4 cellular contexts compared by ENCODE assay signal in the genomic region with DNA sequence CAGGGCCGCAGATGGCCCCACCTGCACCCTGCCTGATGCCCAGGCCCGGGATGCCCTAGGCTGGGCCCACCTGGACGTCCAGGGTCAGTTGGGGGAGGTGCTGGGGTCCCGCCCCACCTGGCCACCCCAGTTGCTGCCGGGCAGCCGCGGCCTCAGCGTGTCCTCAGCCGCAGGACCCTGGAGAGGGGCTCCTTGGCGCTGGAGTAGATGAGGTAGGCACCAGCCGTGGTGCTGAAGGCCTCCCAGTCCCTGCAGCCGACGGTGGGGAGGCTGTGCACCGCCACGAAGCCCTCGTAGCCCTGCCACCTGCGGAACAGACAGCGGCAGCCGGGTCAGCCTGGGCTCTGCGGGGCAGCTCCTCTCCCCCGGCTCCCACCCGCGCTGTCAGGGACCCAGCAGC.
TF ChIP-seq lines count a peak whose summit lies in the region.

No MANE protein-coding gene starts in this region.

TF ChIP-seq in SK-N-SH, 30 proteins besides CTCF, POLR2A, EP300 and RAD21:
- TF ChIP-seq, protein P1, sequence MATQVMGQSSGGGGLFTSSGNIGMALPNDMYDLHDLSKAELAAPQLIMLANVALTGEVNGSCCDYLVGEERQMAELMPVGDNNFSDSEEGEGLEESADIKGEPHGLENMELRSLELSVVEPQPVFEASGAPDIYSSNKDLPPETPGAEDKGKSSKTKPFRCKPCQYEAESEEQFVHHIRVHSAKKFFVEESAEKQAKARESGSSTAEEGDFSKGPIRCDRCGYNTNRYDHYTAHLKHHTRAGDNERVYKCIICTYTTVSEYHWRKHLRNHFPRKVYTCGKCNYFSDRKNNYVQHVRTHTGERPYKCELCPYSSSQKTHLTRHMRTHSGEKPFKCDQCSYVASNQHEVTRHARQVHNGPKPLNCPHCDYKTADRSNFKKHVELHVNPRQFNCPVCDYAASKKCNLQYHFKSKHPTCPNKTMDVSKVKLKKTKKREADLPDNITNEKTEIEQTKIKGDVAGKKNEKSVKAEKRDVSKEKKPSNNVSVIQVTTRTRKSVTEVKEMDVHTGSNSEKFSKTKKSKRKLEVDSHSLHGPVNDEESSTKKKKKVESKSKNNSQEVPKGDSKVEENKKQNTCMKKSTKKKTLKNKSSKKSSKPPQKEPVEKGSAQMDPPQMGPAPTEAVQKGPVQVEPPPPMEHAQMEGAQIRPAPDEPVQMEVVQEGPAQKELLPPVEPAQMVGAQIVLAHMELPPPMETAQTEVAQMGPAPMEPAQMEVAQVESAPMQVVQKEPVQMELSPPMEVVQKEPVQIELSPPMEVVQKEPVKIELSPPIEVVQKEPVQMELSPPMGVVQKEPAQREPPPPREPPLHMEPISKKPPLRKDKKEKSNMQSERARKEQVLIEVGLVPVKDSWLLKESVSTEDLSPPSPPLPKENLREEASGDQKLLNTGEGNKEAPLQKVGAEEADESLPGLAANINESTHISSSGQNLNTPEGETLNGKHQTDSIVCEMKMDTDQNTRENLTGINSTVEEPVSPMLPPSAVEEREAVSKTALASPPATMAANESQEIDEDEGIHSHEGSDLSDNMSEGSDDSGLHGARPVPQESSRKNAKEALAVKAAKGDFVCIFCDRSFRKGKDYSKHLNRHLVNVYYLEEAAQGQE (IDR thresholded peaks at IDR 0.05; ENCODE audit: low read depth, low read length): peak; percentile 80; the same call in 1 of the 2 replicates
- TF ChIP-seq RFX5 (IDR thresholded peaks at IDR 0.05; ENCODE audit: low read length) (no peak), SMC3 (IDR thresholded peaks at IDR 0.05; ENCODE audit: low read depth, low read length) (no peak)

TF ChIP-seq in SK-N-SH treated with all-trans-retinoic acid at 6 μM for 48 hours, 23 proteins besides CTCF, POLR2A, EP300 and RAD21:
- no peak for TF ChIP-seq RARB (CRISPR knock-in tag; IDR thresholded peaks at IDR 0.05)
- no peak for TF ChIP-seq PPARA (CRISPR knock-in tag; IDR thresholded peaks at IDR 0.05; ENCODE audit: borderline replicate concordance)
- no peak for TF ChIP-seq TCF4 (CRISPR knock-in tag; IDR thresholded peaks at IDR 0.05; ENCODE audit: borderline replicate concordance)
- TF ChIP-seq, protein P2, sequence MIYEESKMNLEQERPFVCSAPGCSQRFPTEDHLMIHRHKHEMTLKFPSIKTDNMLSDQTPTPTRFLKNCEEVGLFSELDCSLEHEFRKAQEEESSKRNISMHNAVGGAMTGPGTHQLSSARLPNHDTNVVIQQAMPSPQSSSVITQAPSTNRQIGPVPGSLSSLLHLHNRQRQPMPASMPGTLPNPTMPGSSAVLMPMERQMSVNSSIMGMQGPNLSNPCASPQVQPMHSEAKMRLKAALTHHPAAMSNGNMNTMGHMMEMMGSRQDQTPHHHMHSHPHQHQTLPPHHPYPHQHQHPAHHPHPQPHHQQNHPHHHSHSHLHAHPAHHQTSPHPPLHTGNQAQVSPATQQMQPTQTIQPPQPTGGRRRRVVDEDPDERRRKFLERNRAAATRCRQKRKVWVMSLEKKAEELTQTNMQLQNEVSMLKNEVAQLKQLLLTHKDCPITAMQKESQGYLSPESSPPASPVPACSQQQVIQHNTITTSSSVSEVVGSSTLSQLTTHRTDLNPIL (CRISPR knock-in tag; IDR thresholded peaks at IDR 0.05; ENCODE audit: low read depth): no peak
- TF ChIP-seq PATZ1 (CRISPR knock-in tag; IDR thresholded peaks at IDR 0.05; ENCODE audit: borderline replicate concordance): no peak
- TF ChIP-seq TOX (CRISPR knock-in tag; IDR thresholded peaks at IDR 0.05; ENCODE audit: borderline replicate concordance): no peak
- TF ChIP-seq ZNF565 (CRISPR knock-in tag; conservative IDR thresholded peaks at IDR 0.05; ENCODE audit: low read depth): no peak
- no peak for TF ChIP-seq ARNTL (CRISPR knock-in tag; IDR thresholded peaks at IDR 0.05; ENCODE audit: borderline replicate concordance, low read depth)
- no peak for TF ChIP-seq OSR1 (CRISPR knock-in tag; IDR thresholded peaks at IDR 0.05)
- TF ChIP-seq, protein P3, sequence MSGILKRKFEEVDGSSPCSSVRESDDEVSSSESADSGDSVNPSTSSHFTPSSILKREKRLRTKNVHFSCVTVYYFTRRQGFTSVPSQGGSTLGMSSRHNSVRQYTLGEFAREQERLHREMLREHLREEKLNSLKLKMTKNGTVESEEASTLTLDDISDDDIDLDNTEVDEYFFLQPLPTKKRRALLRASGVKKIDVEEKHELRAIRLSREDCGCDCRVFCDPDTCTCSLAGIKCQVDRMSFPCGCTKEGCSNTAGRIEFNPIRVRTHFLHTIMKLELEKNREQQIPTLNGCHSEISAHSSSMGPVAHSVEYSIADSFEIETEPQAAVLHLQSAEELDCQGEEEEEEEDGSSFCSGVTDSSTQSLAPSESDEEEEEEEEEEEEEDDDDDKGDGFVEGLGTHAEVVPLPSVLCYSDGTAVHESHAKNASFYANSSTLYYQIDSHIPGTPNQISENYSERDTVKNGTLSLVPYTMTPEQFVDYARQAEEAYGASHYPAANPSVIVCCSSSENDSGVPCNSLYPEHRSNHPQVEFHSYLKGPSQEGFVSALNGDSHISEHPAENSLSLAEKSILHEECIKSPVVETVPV (CRISPR knock-in tag; IDR thresholded peaks at IDR 0.05): no peak
- TF ChIP-seq ESRRG (CRISPR knock-in tag; IDR thresholded peaks at IDR 0.05): no peak
- no peak for TF ChIP-seq SNAI2 (CRISPR knock-in tag; IDR thresholded peaks at IDR 0.05)

TF ChIP-seq in WTC11, 78 proteins besides CTCF, POLR2A, EP300 and RAD21 (continues in another document):
- TF ChIP-seq, protein P4, sequence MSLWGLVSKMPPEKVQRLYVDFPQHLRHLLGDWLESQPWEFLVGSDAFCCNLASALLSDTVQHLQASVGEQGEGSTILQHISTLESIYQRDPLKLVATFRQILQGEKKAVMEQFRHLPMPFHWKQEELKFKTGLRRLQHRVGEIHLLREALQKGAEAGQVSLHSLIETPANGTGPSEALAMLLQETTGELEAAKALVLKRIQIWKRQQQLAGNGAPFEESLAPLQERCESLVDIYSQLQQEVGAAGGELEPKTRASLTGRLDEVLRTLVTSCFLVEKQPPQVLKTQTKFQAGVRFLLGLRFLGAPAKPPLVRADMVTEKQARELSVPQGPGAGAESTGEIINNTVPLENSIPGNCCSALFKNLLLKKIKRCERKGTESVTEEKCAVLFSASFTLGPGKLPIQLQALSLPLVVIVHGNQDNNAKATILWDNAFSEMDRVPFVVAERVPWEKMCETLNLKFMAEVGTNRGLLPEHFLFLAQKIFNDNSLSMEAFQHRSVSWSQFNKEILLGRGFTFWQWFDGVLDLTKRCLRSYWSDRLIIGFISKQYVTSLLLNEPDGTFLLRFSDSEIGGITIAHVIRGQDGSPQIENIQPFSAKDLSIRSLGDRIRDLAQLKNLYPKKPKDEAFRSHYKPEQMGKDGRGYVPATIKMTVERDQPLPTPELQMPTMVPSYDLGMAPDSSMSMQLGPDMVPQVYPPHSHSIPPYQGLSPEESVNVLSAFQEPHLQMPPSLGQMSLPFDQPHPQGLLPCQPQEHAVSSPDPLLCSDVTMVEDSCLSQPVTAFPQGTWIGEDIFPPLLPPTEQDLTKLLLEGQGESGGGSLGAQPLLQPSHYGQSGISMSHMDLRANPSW (CRISPR knock-in tag; conservative IDR thresholded peaks at IDR 0.05; ENCODE audit: low read depth): no peak
- TF ChIP-seq FOXP1 (CRISPR knock-in tag; IDR thresholded peaks at IDR 0.05; ENCODE audit: borderline replicate concordance): no peak
- no peak for TF ChIP-seq ETV6 (CRISPR knock-in tag; IDR thresholded peaks at IDR 0.05)
- TF ChIP-seq ZNF138 (CRISPR knock-in tag; conservative IDR thresholded peaks at IDR 0.05): no peak
- TF ChIP-seq TCF7 (CRISPR knock-in tag; IDR thresholded peaks at IDR 0.05; ENCODE audit: low read depth): no peak
- TF ChIP-seq SP1 (CRISPR knock-in tag; conservative IDR thresholded peaks at IDR 0.05): no peak
- TF ChIP-seq, protein P5, sequence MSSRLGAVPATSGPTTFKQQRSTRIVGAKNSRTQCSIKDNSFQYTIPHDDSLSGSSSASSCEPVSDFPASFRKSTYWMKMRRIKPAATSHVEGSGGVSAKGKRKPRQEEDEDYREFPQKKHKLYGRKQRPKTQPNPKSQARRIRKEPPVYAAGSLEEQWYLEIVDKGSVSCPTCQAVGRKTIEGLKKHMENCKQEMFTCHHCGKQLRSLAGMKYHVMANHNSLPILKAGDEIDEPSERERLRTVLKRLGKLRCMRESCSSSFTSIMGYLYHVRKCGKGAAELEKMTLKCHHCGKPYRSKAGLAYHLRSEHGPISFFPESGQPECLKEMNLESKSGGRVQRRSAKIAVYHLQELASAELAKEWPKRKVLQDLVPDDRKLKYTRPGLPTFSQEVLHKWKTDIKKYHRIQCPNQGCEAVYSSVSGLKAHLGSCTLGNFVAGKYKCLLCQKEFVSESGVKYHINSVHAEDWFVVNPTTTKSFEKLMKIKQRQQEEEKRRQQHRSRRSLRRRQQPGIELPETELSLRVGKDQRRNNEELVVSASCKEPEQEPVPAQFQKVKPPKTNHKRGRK (CRISPR knock-in tag; IDR thresholded peaks at IDR 0.05; ENCODE audit: borderline replicate concordance): no peak
- TF ChIP-seq, protein P6, sequence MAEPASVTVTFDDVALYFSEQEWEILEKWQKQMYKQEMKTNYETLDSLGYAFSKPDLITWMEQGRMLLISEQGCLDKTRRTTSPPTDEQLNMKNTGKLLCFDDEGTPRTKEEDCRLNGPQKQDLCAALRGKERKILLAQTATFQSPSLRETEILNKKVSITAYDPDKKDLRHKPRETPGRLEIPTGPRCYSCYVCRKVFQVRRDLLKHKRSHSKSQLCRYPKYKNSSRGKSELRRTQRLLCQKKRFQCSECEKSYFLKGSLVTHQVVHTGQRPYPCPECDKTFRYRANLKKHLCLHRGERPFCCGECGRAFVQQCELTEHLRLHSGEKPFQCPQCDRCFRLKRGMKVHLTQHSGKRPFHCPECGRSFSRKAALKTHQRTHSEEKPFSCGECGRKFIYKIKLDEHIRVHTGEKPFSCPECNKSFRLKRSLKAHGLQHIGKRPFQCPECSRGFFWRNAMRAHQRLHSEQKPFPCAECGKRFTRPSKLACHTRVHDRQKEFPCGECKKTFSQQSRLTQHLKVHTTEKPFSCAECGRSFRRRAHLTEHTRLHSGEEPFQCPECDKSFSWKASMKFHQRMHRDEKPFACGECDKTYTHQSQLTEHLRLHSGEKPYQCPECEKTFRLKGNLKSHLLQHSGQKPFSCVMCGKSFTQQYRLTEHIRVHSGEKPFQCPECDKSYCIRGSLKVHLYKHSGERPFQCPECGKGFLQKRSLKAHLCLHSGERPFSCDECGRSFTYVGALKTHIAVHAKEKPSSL (CRISPR knock-in tag; conservative IDR thresholded peaks at IDR 0.05): no peak
- TF ChIP-seq, protein P7, sequence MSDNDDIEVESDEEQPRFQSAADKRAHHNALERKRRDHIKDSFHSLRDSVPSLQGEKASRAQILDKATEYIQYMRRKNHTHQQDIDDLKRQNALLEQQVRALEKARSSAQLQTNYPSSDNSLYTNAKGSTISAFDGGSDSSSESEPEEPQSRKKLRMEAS (CRISPR knock-in tag; IDR thresholded peaks at IDR 0.05): no peak
- no peak for TF ChIP-seq NFATC4 (CRISPR knock-in tag; IDR thresholded peaks at IDR 0.05)

TF ChIP-seq in HepG2, 621 proteins besides CTCF, POLR2A, EP300 and RAD21:
- TF ChIP-seq NFYC (CRISPR knock-in tag; IDR thresholded peaks at IDR 0.05) (no peak), ZNF343 (CRISPR knock-in tag; IDR thresholded peaks at IDR 0.05) (no peak), ZSCAN21 (CRISPR knock-in tag; IDR thresholded peaks at IDR 0.05; ENCODE audit: borderline replicate concordance) (no peak), FOXA3 (CRISPR knock-in tag; IDR thresholded peaks at IDR 0.05) (no peak), ZNF512B (CRISPR knock-in tag; IDR thresholded peaks at IDR 0.05; ENCODE audit: borderline replicate concordance) (no peak), AGO1 (IDR thresholded peaks at IDR 0.05; ENCODE audit: low read depth, low read length, poor library complexity, severe bottlenecking) (peak; percentile 90), RBFOX2 (IDR thresholded peaks at IDR 0.05; ENCODE audit: low read depth, low read length) (peak; percentile 66), AGO2 (optimal IDR thresholded peaks at IDR 0.05; ENCODE audit: low read depth, low read length) (peak; percentile 69), ATF1 (CRISPR knock-in tag; IDR thresholded peaks at IDR 0.05) (no peak)
- TF ChIP-seq, protein P8, sequence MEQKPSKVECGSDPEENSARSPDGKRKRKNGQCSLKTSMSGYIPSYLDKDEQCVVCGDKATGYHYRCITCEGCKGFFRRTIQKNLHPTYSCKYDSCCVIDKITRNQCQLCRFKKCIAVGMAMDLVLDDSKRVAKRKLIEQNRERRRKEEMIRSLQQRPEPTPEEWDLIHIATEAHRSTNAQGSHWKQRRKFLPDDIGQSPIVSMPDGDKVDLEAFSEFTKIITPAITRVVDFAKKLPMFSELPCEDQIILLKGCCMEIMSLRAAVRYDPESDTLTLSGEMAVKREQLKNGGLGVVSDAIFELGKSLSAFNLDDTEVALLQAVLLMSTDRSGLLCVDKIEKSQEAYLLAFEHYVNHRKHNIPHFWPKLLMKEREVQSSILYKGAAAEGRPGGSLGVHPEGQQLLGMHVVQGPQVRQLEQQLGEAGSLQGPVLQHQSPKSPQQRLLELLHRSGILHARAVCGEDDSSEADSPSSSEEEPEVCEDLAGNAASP (CRISPR knock-in tag; IDR thresholded peaks at IDR 0.05; ENCODE audit: borderline replicate concordance): no peak
